Comparison of ENCODE assay signal across 10 cellular contexts in genomic region chr10:29849434-29849833, GRCh38.
DNase-seq lines count a peak whose midpoint lies in the region; ATAC-seq and TF ChIP-seq lines count a peak whose summit lies in the region.
"Had no signal": no experiment of that assay in that cellular context is flagged by ENCODE, and none has a peak within 500 bp of the region (broad histone marks: within the 10 kb centered on the region; RNA-seq: fewer than 3 reads in every experiment).

No MANE protein-coding gene starts in this region.

- peaks cover 0 to 9% of the 10 kb centered on the region in 2 donors for H3K9me3 Mint-ChIP-seq in activated naive CD4-positive, alpha-beta T cell treated with anti-CD3 and anti-CD28 coated beads, Interleukin-2, amount 50 U/mL, for 72 hours

- no peaks in the 10 kb centered on the region for H3K36me3 ChIP-seq in ascending aorta
- H3K36me3 ChIP-seq in thoracic aorta, result no peaks in the 10 kb centered on the region

- no peak overlapping the region for H3K27ac Mint-ChIP-seq in activated naive CD4-positive, alpha-beta T cell treated with anti-CD3 and anti-CD28 coated beads, Interleukin-2, amount 50 U/mL, for 72 hours
- H3K27ac Mint-ChIP-seq: activated T-helper 17 cell treated with anti-CD3 and anti-CD28 coated beads, Interleukin-2, amount 50 U/mL, for 72 hours had no signal

- H3K4me3 ChIP-seq in ascending aorta (peak overlapping the region; percentile 28 to 45), thoracic aorta (peak overlapping the region; percentile 57)

- H3K9me3 ChIP-seq in ascending aorta (peaks cover 0 to 10% of the 10 kb centered on the region in 2 donors), thoracic aorta (no peaks in the 10 kb centered on the region)

- H3K4me1 ChIP-seq in ascending aorta (peaks cover 6 to 10% of the 10 kb centered on the region in 2 donors), thoracic aorta (ENCODE audit: control insufficient read depth in 1 of 2, low read depth in 2 of 2) (peaks cover 11 to 35% of the 10 kb centered on the region in 2 donors)

- POLR2A ChIA-PET in GM10248 (lab: Yijun Ruan, JAX), result no interaction called here

- peaks cover 0 to 6% of the 10 kb centered on the region in 2 donors for H3K36me3 Mint-ChIP-seq in activated naive CD4-positive, alpha-beta T cell treated with anti-CD3 and anti-CD28 coated beads, Interleukin-2, amount 50 U/mL, for 72 hours

- DNase-seq in HT1080 (ENCODE audit: low read depth) (peak; percentile 94), ascending aorta (ENCODE audit: low spot score in 2 of 2) (no peak), kidney tubule cell (ENCODE audit: low spot score) (peak; percentile 37), thoracic aorta (ENCODE audit: low spot score) (no peak), posterior vena cava (ENCODE audit: low spot score) (no peak), NCI-H1694 treated with DMSO at 0.1 percent for 48 hours (lab: John Stamatoyannopoulos, UW) (no peak), GM10248 (ENCODE audit: extremely low spot score) (no peak)
- DNase-seq in activated naive CD4-positive, alpha-beta T cell treated with anti-CD3 and anti-CD28 coated beads, Interleukin-2, amount 50 U/mL, for 72 hours (ENCODE audit: low spot score in 2 of 2), result no peak

- CTCF ChIA-PET in GM10248 (lab: Yijun Ruan, JAX), result no interaction called here

- no peaks in the 10 kb centered on the region for H3K27me3 ChIP-seq in ascending aorta
- no peaks in the 10 kb centered on the region for H3K27me3 ChIP-seq in thoracic aorta (replicated peaks; ENCODE audit: insufficient read depth)

- TF ChIP-seq CTCF in ascending aorta (IDR thresholded peaks at IDR 0.05) (no peak), thoracic aorta (IDR thresholded peaks at IDR 0.05) (no peak), GM10248 (IDR thresholded peaks at IDR 0.05; ENCODE audit: control extremely low read depth, extremely low read depth, low read depth, missing control alignments) (no peak)

- intact Hi-C loops in ascending aorta (cut with DNase I), result no loop called here
- intact Hi-C loops in posterior vena cava (cut with DNase I), result loop anchor here in 1 of 2 donors (10.0 kb wide), 1 partner anchor 115 kb away; no protein-coding TSS in a partner anchor

- no peak for ATAC-seq in thoracic aorta (ENCODE audit: insufficient number of reproducible peaks, low FRiP score, low read depth)
- no peak for ATAC-seq in activated naive CD4-positive, alpha-beta T cell treated with anti-CD3 and anti-CD28 coated beads, Interleukin-2, amount 50 U/mL, for 72 hours
- ATAC-seq: activated T-helper 17 cell treated with anti-CD3 and anti-CD28 coated beads, Interleukin-2, amount 50 U/mL, for 72 hours; Panc1 had no signal

- H3K27ac ChIP-seq in ascending aorta (peak overlapping the region; percentile 82), thoracic aorta (peak overlapping the region; percentile 80 to 85)

Comparison
In these comparisons a context has a peak if more than half of its experiments do, and no peak if none do; other contexts are left out.
1. DNase-seq: peak in HT1080 (single experiment) and kidney tubule cell (single experiment); none in ascending aorta (0 of 2), thoracic aorta (single experiment), posterior vena cava (single experiment), NCI-H1694 treated with DMSO at 0.1 percent for 48 hours (single experiment), activated naive CD4-positive, alpha-beta T cell treated with anti-CD3 and anti-CD28 coated beads, Interleukin-2, amount 50 U/mL, for 72 hours (0 of 2) and GM10248 (single experiment).